6 cellular contexts compared by ENCODE assay signal in the genomic region with DNA sequence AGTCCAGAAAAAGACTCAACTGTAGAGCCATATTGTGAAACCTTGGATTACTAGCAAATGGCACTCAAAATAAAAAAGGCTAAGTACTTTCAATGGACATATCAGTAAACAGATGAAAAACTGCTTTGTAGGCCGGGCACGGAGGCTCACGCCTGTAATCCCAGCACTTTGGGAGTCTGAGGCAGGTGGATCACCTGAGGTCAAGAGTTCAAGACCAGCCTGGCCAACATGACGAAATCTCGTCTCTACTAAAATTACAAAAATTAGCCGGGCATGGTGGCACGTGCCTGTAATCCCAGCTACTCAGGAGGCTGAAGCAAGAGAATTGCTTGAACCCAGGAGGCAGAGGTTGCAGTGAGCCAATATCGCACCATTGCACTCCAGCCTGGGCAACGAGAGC. TPM values are rescaled to one million over a fixed set of nuclear protein-coding genes. Genes with fewer than 3 reads are reported as not detected.
DNase-seq lines count a peak whose midpoint lies in the region; ATAC-seq, FAIRE-seq and TF ChIP-seq lines count a peak whose summit lies in the region.
"Not testable (repeated sequence)": the region's sequence is repeated elsewhere in the genome, so short reads cannot be mapped to it uniquely, and the experiment has no call there.

No MANE protein-coding gene starts in this region.

- WGBS in trophoblast cell (ENCODE audit: extremely low coverage, insufficient coverage, insufficient read length) = no CpG with 5 or more reads among the region's 9 CpGs

- not testable (repeated sequence) for H3K79me1 ChIP-seq in trophoblast cell (ENCODE audit: low read length)

- peak overlapping the region; percentile 41; the same call in 1 of the 2 replicates for H3K9ac ChIP-seq in DND-41 (ENCODE audit: low read depth, low read length)
- not testable (repeated sequence) for H3K9ac ChIP-seq in Loucy (ENCODE audit: low read depth, low read length, poor library complexity, severe bottlenecking); astrocyte (ENCODE audit: low read length); trophoblast cell (ENCODE audit: low read length)

- not testable (repeated sequence) for H2BK120ac ChIP-seq in trophoblast cell (ENCODE audit: insufficient read depth, low read length, poor library complexity)

- H3K79me2 ChIP-seq in DND-41 (ENCODE audit: insufficient read depth, low read length) = peaks cover 100% of the 10 kb centered on the region
- peaks cover 100% of the 10 kb centered on the region for H3K79me2 ChIP-seq in GM23338 (replicated peaks; ENCODE audit: insufficient read depth)
- peaks cover 97% of the 10 kb centered on the region for H3K79me2 ChIP-seq in Loucy (ENCODE audit: insufficient read depth, low read length)
- H3K79me2 ChIP-seq in astrocyte (ENCODE audit: insufficient read depth, low read length) = peaks cover 100% of the 10 kb centered on the region
- H3K79me2 ChIP-seq in trophoblast cell (ENCODE audit: control insufficient read depth, insufficient read depth, low read length, poor library complexity) = not testable (repeated sequence)

- H4K20me1 ChIP-seq in DND-41 (ENCODE audit: insufficient read depth, low read length) (peaks cover 66% of the 10 kb centered on the region), GM23338 (replicated peaks; ENCODE audit: insufficient read depth) (peaks cover 34% of the 10 kb centered on the region), Loucy (ENCODE audit: insufficient read depth, low read length, poor library complexity, severe bottlenecking) (peaks cover 65% of the 10 kb centered on the region), astrocyte (ENCODE audit: insufficient read depth, low read length) (peaks cover 98% of the 10 kb centered on the region)

- not testable (repeated sequence) for H4K8ac ChIP-seq in trophoblast cell (ENCODE audit: low read depth, low read length)

- ATAC-seq in DND-41 (ENCODE audit: insufficient read depth, low read depth); GM23338; left lobe of liver: not testable (repeated sequence)

- H3K4me3 ChIP-seq in DND-41 (ENCODE audit: low read depth in 1 of 2, low read length in 2 of 2); GM23338; Loucy (ENCODE audit: low read length, poor library complexity, severe bottlenecking); astrocyte (ENCODE audit: insufficient read depth, low read depth, low read length); trophoblast cell (ENCODE audit: low read depth, low read length): not testable (repeated sequence)

- not testable (repeated sequence) for H3K9me2 ChIP-seq in GM23338 (ENCODE audit: insufficient read depth); Loucy (replicated peaks; ENCODE audit: low read depth, low read length)

- H3K27ac Mint-ChIP-seq in GM23338 = peak overlapping the region; percentile 67; the same call in 1 of the 2 replicates
- H3K27ac Mint-ChIP-seq in astrocyte (ENCODE audit: unreplicated experiment) = peak overlapping the region; percentile 26

- peak overlapping the region; percentile 91 for H3K4ac ChIP-seq in trophoblast cell (ENCODE audit: low read depth, low read length)

- not testable (repeated sequence) for H2AK5ac ChIP-seq in trophoblast cell (ENCODE audit: low read length)

- not testable (repeated sequence) for H3F3A ChIP-seq in GM23338 (replicated peaks; ENCODE audit: low read depth); Loucy (ENCODE audit: low read depth)

- TF ChIP-seq CTCF in DND-41 (IDR thresholded peaks at IDR 0.05; ENCODE audit: borderline replicate concordance, extremely low read depth, low read length, poor library complexity, severe bottlenecking); GM23338 (conservative IDR thresholded peaks at IDR 0.05; ENCODE audit: low read depth in 2 of 2); Loucy (conservative IDR thresholded peaks at IDR 0.05; ENCODE audit: low read length); astrocyte (IDR thresholded peaks at IDR 0.05; ENCODE audit: insufficient read depth, low read depth, low read length): not testable (repeated sequence)

- H3K4me3 Mint-ChIP-seq in GM23338; astrocyte (ENCODE audit: unreplicated experiment): not testable (repeated sequence)

- H3K4me2 ChIP-seq in DND-41 (ENCODE audit: insufficient read depth, low read length) (peak overlapping the region; percentile 72; the same call in 1 of the 2 replicates), Loucy (ENCODE audit: low read depth, low read length, poor library complexity, severe bottlenecking) (peak overlapping the region; percentile 56)
- H3K4me2 ChIP-seq in GM23338; astrocyte (ENCODE audit: low read length); trophoblast cell (ENCODE audit: low read length): not testable (repeated sequence)

- not testable (repeated sequence) for H2BK5ac ChIP-seq in trophoblast cell (ENCODE audit: low read depth, low read length, poor library complexity)

- peak overlapping the region; percentile 74 for H3K27ac ChIP-seq in DND-41 (ENCODE audit: low read length)
- not testable (repeated sequence) for H3K27ac ChIP-seq in GM23338 (ENCODE audit: low read depth); astrocyte (ENCODE audit: low read depth, low read length); trophoblast cell (ENCODE audit: low read depth, low read length)

- peaks cover 17% of the 10 kb centered on the region for H3K4me1 Mint-ChIP-seq in GM23338
- H3K4me1 Mint-ChIP-seq in astrocyte (ENCODE audit: low read depth, unreplicated experiment) = peaks cover 22% of the 10 kb centered on the region

- not testable (repeated sequence) for DNase-seq in DND-41; GM23338 (ENCODE audit: low spot score); astrocyte (ENCODE audit: low read depth); trophoblast cell
- DNase-seq in left lobe of liver (ENCODE audit: low spot score) = peak; percentile 55

- H3K27me3 ChIP-seq in DND-41 (ENCODE audit: insufficient read depth, low read length, poor library complexity); GM23338 (ENCODE audit: insufficient read depth); Loucy (ENCODE audit: insufficient read depth, low read length, poor library complexity, severe bottlenecking); astrocyte (ENCODE audit: insufficient read depth, low read length); trophoblast cell (ENCODE audit: insufficient read depth, low read length): not testable (repeated sequence)

- not testable (repeated sequence) for H2BK12ac ChIP-seq in trophoblast cell (ENCODE audit: low read length)

- not testable (repeated sequence) for H3K23ac ChIP-seq in trophoblast cell (ENCODE audit: low read length)

- H3K14ac ChIP-seq in trophoblast cell (ENCODE audit: low read length) = not testable (repeated sequence)

- not testable (repeated sequence) for H4K12ac ChIP-seq in trophoblast cell (ENCODE audit: low read depth, low read length)

- not testable (repeated sequence) for H3K18ac ChIP-seq in trophoblast cell (ENCODE audit: low read length)

- H2AFZ ChIP-seq in DND-41 (ENCODE audit: low read depth, low read length); GM23338; Loucy (ENCODE audit: low read length); astrocyte (ENCODE audit: low read depth, low read length); trophoblast cell (ENCODE audit: insufficient read depth, low read length, poor library complexity): not testable (repeated sequence)

- H3K9me3 ChIP-seq in DND-41 (ENCODE audit: insufficient read depth, low read length, severe bottlenecking); Loucy (ENCODE audit: insufficient read depth, low read depth, low read length); astrocyte (ENCODE audit: insufficient read depth, low read depth, low read length); trophoblast cell (ENCODE audit: insufficient read depth, low read depth, low read length): not testable (repeated sequence)

- H3K9me3 Mint-ChIP-seq in GM23338; astrocyte (ENCODE audit: unreplicated experiment): not testable (repeated sequence)

- H3K36me3 ChIP-seq in DND-41 (ENCODE audit: insufficient read depth, low read length) = peaks cover 45% of the 10 kb centered on the region
- not testable (repeated sequence) for H3K36me3 ChIP-seq in GM23338 (ENCODE audit: insufficient read depth); Loucy (ENCODE audit: insufficient read depth, low read length); astrocyte (ENCODE audit: insufficient read depth, low read length); trophoblast cell (ENCODE audit: control insufficient read depth in 1 of 2, insufficient read depth in 2 of 2, low read length in 2 of 2)

- H4K91ac ChIP-seq in trophoblast cell (ENCODE audit: low read depth, low read length) = not testable (repeated sequence)

- H3K4me1 ChIP-seq in DND-41 (ENCODE audit: insufficient read depth, low read length) (peaks cover 57% of the 10 kb centered on the region), GM23338 (ENCODE audit: insufficient read depth) (peaks cover 14% of the 10 kb centered on the region; the same call in 1 of the 2 replicates), Loucy (ENCODE audit: insufficient read depth, low read length, poor library complexity, severe bottlenecking) (peaks cover 18% of the 10 kb centered on the region)
- H3K4me1 ChIP-seq in astrocyte (ENCODE audit: insufficient read depth, low read length); trophoblast cell (ENCODE audit: control insufficient read depth in 1 of 2, insufficient read depth in 2 of 2, low read length in 2 of 2): not testable (repeated sequence)

- peaks cover 13% of the 10 kb centered on the region; the same call in 1 of the 3 replicates for H3K36me3 Mint-ChIP-seq in GM23338 (ENCODE audit: low read depth)
- not testable (repeated sequence) for H3K36me3 Mint-ChIP-seq in astrocyte (ENCODE audit: low read depth, unreplicated experiment)

- not testable (repeated sequence) for FAIRE-seq in astrocyte (lab: Jason Lieb, UNC)

- not testable (repeated sequence) for H3K27me3 Mint-ChIP-seq in GM23338 (ENCODE audit: insufficient read depth, low read depth, poor library complexity); astrocyte (ENCODE audit: low read depth, unreplicated experiment)

RNA-seq across cellular contexts. Expression of a gene that starts 5.6 kb away (rescaled TPM):
- total RNA-seq in GM23338 (2014; rRNA removed; shearing (Covaris generic)) = 82.1 and 101 TPM in 2 replicates
- 66.3 and 71.7 TPM in 2 replicates for polyA plus RNA-seq in GM23338 (2016; fragmentation: Nextera tagmentation; extraction: Ambion mirVana)
- total RNA-seq in astrocyte (96.2 and 100 TPM in 2 replicates), left lobe of liver (45.6 TPM)
- 89.3 and 92.0 TPM in 2 replicates for polyA plus RNA-seq in trophoblast cell (2013)
